In genomic region chr1:64956241-64956640, GRCh38 we compare ENCODE assay signal across 10 cellular contexts. TPM values are rescaled to one million over a fixed set of nuclear protein-coding genes. Genes with fewer than 3 reads are reported as not detected.
DNase-seq lines count a peak whose midpoint lies in the region; TF ChIP-seq lines count a peak whose summit lies in the region.
"Had no signal": no experiment of that assay in that cellular context is flagged by ENCODE, and none has a peak within 500 bp of the region (broad histone marks: within the 10 kb centered on the region; RNA-seq: fewer than 3 reads in every experiment).

No MANE protein-coding gene starts in this region.

- H3K56ac ChIP-seq in H9 (ENCODE audit: insufficient read length, low read depth, low read length) = no peak overlapping the region

- peaks cover 11% of the 10 kb centered on the region; the same call in 1 of the 2 replicates for H3F3A ChIP-seq in PC-9 (ENCODE audit: insufficient read depth, low read depth)

- H2AFZ ChIP-seq in mammary epithelial cell (ENCODE audit: low read depth, low read length) (no peak overlapping the region), PC-9 (no peak overlapping the region), H9 (ENCODE audit: low read length) (no peak overlapping the region)

- no peak overlapping the region for H3K27ac ChIP-seq in mammary epithelial cell (ENCODE audit: insufficient read depth, low read depth, low read length)
- H3K27ac ChIP-seq in PC-9 = 0 out of 2 replicates have a peak overlapping the region, but pooled peaks have one; percentile 13
- peak overlapping the region; percentile 87 for H3K27ac ChIP-seq in left ventricle myocardium inferior (replicated peaks)
- peak overlapping the region; percentile 0 to 41 (median 21) for H3K27ac ChIP-seq in thyroid gland
- H3K27ac ChIP-seq in breast epithelium = peak overlapping the region in 1 of 2 donors; percentile 17
- H3K27ac ChIP-seq in H9 (ENCODE audit: insufficient read length, low read depth, low read length) = no peak overlapping the region

- H3K27me3 ChIP-seq in mammary epithelial cell (ENCODE audit: insufficient read depth, low read length) (no peaks in the 10 kb centered on the region), PC-9 (ENCODE audit: insufficient read depth, low read depth) (no peaks in the 10 kb centered on the region), left ventricle myocardium inferior (ENCODE audit: low read depth) (no peaks in the 10 kb centered on the region), thyroid gland (no peaks in the 10 kb centered on the region), breast epithelium (no peaks in the 10 kb centered on the region), H9 (ENCODE audit: insufficient read depth, low read length) (no peaks in the 10 kb centered on the region)

- H3K9me2 ChIP-seq in PC-9 (ENCODE audit: insufficient read depth) = no peaks in the 10 kb centered on the region

- H3K27me3 Mint-ChIP-seq in MCF 10A (ENCODE audit: insufficient read depth, unreplicated experiment) (no peaks in the 10 kb centered on the region), H9 (ENCODE audit: low read depth) (no peaks in the 10 kb centered on the region)
- H3K27me3 Mint-ChIP-seq: CD8-positive, alpha-beta memory T cell had no signal

- intact Hi-C loops in mammary epithelial cell (cut with micrococcal nuclease) (no loop called here), MCF 10A (cut with micrococcal nuclease) (no loop called here), PC-9 (cut with micrococcal nuclease; ENCODE audit: unreplicated experiment) (no loop called here), left ventricle myocardium inferior (cut with micrococcal nuclease) (loop anchor here (10.0 kb wide), 1 partner anchor 61 kb away; no protein-coding TSS in a partner anchor), thyroid gland (cut with DNase I) (no loop called here), breast epithelium (cut with DNase I; ENCODE audit: low total_unique reads) (no loop called here)

- no peaks in the 10 kb centered on the region for H3K79me1 ChIP-seq in H9 (ENCODE audit: insufficient read depth, low read depth, low read length, poor library complexity, severe bottlenecking)

- no peak overlapping the region for H2BK12ac ChIP-seq in H9 (ENCODE audit: insufficient read length, low read depth, low read length)

- no peaks in the 10 kb centered on the region for H3K36me3 Mint-ChIP-seq in MCF 10A (ENCODE audit: insufficient read depth, unreplicated experiment)
- no peaks in the 10 kb centered on the region for H3K36me3 Mint-ChIP-seq in H9 (ENCODE audit: insufficient read depth in 1 of 3, low read depth in 3 of 3)
- H3K36me3 Mint-ChIP-seq: mesothelial cell of epicardium had no signal

- no peak for TF ChIP-seq CTCF in mammary epithelial cell (conservative IDR thresholded peaks at IDR 0.05 in 1 of 2, IDR thresholded peaks at IDR 0.05 in 1 of 2; ENCODE audit: extremely low read depth in 1 of 2, insufficient read depth in 1 of 2, low read depth in 1 of 2, low read length in 2 of 2)
- no peak for TF ChIP-seq CTCF in MCF 10A (IDR thresholded peaks at IDR 0.05; ENCODE audit: unreplicated experiment)
- no peak for TF ChIP-seq CTCF in PC-9 (conservative IDR thresholded peaks at IDR 0.05)
- TF ChIP-seq CTCF in left ventricle myocardium inferior (IDR thresholded peaks at IDR 0.05; ENCODE audit: borderline replicate concordance) = no peak
- TF ChIP-seq CTCF in thyroid gland (IDR thresholded peaks at IDR 0.05) = no peak
- TF ChIP-seq CTCF in breast epithelium (IDR thresholded peaks at IDR 0.05) = no peak
- no peak for TF ChIP-seq CTCF in H9 (conservative IDR thresholded peaks at IDR 0.05)

- POLR2A ChIA-PET in MCF 10A (lab: Yijun Ruan, JAX) (interaction anchor here (0.9 to 6.9 kb wide), 5 partner anchors 10 to 61 kb away, joined by 3 to 49 read pairs (median 4); partner anchors contain the start of gene JAK1), PC-9 (lab: Charles Lee; ENCODE audit: unreplicated experiment) (no interaction called here)

- H2AK5ac ChIP-seq in H9 (ENCODE audit: insufficient read length, low read length) = no peak overlapping the region

- CTCF ChIA-PET in mammary epithelial cell (lab: Charles Lee; ENCODE audit: low non-redundant PET) = no interaction called here
- CTCF ChIA-PET in MCF 10A (lab: Yijun Ruan, JAX) = interaction anchor here (0.6 kb wide), 1 partner anchor 32 kb away, joined by 6 read pairs; no protein-coding TSS in a partner anchor
- CTCF ChIA-PET in PC-9 (lab: Charles Lee) = no interaction called here

- TF ChIP-seq POLR2A in thyroid gland (IDR thresholded peaks at IDR 0.05) = no peak
- no peak for TF ChIP-seq POLR2A in breast epithelium (IDR thresholded peaks at IDR 0.05)

- H2BK15ac ChIP-seq in H9 (ENCODE audit: low read depth, low read length) = no peak overlapping the region

- H4K20me1 ChIP-seq in mammary epithelial cell (ENCODE audit: insufficient read depth, low read length) (no peaks in the 10 kb centered on the region), PC-9 (ENCODE audit: insufficient read depth) (0 out of 2 replicates have a peak, but pooled peaks cover 8% of the 10 kb centered on the region), H9 (ENCODE audit: control insufficient read depth, insufficient read depth, insufficient read length) (no peaks in the 10 kb centered on the region)

- no peaks in the 10 kb centered on the region for H3K23me2 ChIP-seq in H9 (ENCODE audit: insufficient read length, low read depth, low read length, poor library complexity, severe bottlenecking)

- H4K91ac ChIP-seq in H9 (ENCODE audit: insufficient read length, low read depth, low read length) = no peak overlapping the region

- H3K36me3 ChIP-seq in mammary epithelial cell (ENCODE audit: insufficient read depth, low read length) (no peaks in the 10 kb centered on the region), PC-9 (ENCODE audit: low read depth) (no peaks in the 10 kb centered on the region), left ventricle myocardium inferior (no peaks in the 10 kb centered on the region), thyroid gland (no peaks in the 10 kb centered on the region), breast epithelium (no peaks in the 10 kb centered on the region)

- no peak overlapping the region for H3K4ac ChIP-seq in H9 (ENCODE audit: low read depth, low read length)

- in situ Hi-C loops in mammary epithelial cell (cut with MboI; ENCODE audit: low sequenced_read_pairs in 2 of 2) = no loop called here

- no peaks in the 10 kb centered on the region for H3K9me3 ChIP-seq in mammary epithelial cell (replicated peaks; ENCODE audit: insufficient read depth, low read length)
- no peaks in the 10 kb centered on the region for H3K9me3 ChIP-seq in PC-9 (ENCODE audit: insufficient read depth, low read depth)
- no peaks in the 10 kb centered on the region for H3K9me3 ChIP-seq in left ventricle myocardium inferior (replicated peaks)
- H3K9me3 ChIP-seq in thyroid gland = no peaks in the 10 kb centered on the region
- H3K9me3 ChIP-seq in breast epithelium = no peaks in the 10 kb centered on the region
- no peaks in the 10 kb centered on the region for H3K9me3 ChIP-seq in H9 (ENCODE audit: control insufficient read depth, low read depth, low read length)

- H4K8ac ChIP-seq in H9 (replicated peaks; ENCODE audit: insufficient read length, low read depth, low read length) = no peak overlapping the region

- no peak overlapping the region for H3K14ac ChIP-seq in H9 (ENCODE audit: insufficient read depth, low read length)

- no peak overlapping the region for H3T11ph ChIP-seq in H9 (ENCODE audit: low read length)

- H3K4me2 ChIP-seq in mammary epithelial cell (ENCODE audit: insufficient read depth, low read depth, low read length) (peak overlapping the region; percentile 9), PC-9 (peak overlapping the region; percentile 37; the same call in 1 of the 2 replicates), H9 (ENCODE audit: insufficient read depth, insufficient read length, low read length) (no peak overlapping the region)

- no peak overlapping the region for H2BK5ac ChIP-seq in H9 (ENCODE audit: insufficient read length, low read length)

- no peak overlapping the region for H3K18ac ChIP-seq in H9 (ENCODE audit: insufficient read length, low read depth, low read length)

- no TSS peak for BruUV-seq in mammary epithelial cell (replicated peaks; lab: Mats Ljungman, UMichigan)
- no TSS peak for BruUV-seq in MCF 10A (replicated peaks; lab: Mats Ljungman, UMichigan)
- BruUV-seq in PC-9 (replicated peaks; lab: Mats Ljungman, UMichigan) = no TSS peak

- H2BK120ac ChIP-seq in H9 (ENCODE audit: low read depth, low read length, poor library complexity, severe bottlenecking) = no peak overlapping the region

- H3K9me3 Mint-ChIP-seq in MCF 10A (ENCODE audit: unreplicated experiment) (no peaks in the 10 kb centered on the region), H9 (no peaks in the 10 kb centered on the region)
- H3K9me3 Mint-ChIP-seq: CD8-positive, alpha-beta memory T cell; mesothelial cell of epicardium had no signal

- peaks cover 17% of the 10 kb centered on the region for H3K4me1 Mint-ChIP-seq in MCF 10A (ENCODE audit: insufficient read depth, unreplicated experiment)
- H3K4me1 Mint-ChIP-seq in H9 = peaks cover 7 to 9% of the 10 kb centered on the region in 2 experiments

- H3K9ac ChIP-seq in mammary epithelial cell (ENCODE audit: insufficient read depth, low read length) (no peak overlapping the region), H9 (ENCODE audit: extremely low read depth, insufficient read length, low read length) (no peak overlapping the region)

- DNase-seq in mammary epithelial cell (no peak), MCF 10A (ENCODE audit: unreplicated experiment) (no peak), PC-9 (no peak), left ventricle myocardium inferior (no peak), thyroid gland (peak; percentile 33 to 34), breast epithelium (ENCODE audit: low spot score in 2 of 2) (no peak), H9 (no peak), NOMO-1 treated with DMSO at 0.1 percent for 48 hours (lab: John Stamatoyannopoulos, UW; ENCODE audit: unreplicated experiment) (no peak)

- H3K27ac Mint-ChIP-seq in MCF 10A (ENCODE audit: low read depth, unreplicated experiment) (no peak overlapping the region), H9 (no peak overlapping the region)
- H3K27ac Mint-ChIP-seq: CD8-positive, alpha-beta memory T cell; mesothelial cell of epicardium had no signal

- no peak overlapping the region for H2BK20ac ChIP-seq in H9 (ENCODE audit: low read depth, low read length, poor library complexity, severe bottlenecking)

- H3K4me3 Mint-ChIP-seq in MCF 10A (ENCODE audit: unreplicated experiment) = no peak overlapping the region
- H3K4me3 Mint-ChIP-seq in H9 = no peak overlapping the region
- H3K4me3 Mint-ChIP-seq: CD8-positive, alpha-beta memory T cell; mesothelial cell of epicardium had no signal

- H3K23ac ChIP-seq in H9 (ENCODE audit: insufficient read length, low read depth, low read length) = no peak overlapping the region

- H4K5ac ChIP-seq in H9 (ENCODE audit: insufficient read length, low read depth, low read length) = no peak overlapping the region

- WGBS in mammary epithelial cell (ENCODE audit: low coverage, missing lambda C conversion rate) = 82% methylated on average over 2 of the region's 2 CpGs
- 69 to 75% methylated on average over 2 of the region's 2 CpGs for WGBS in thyroid gland, 2 donors
- no CpG with 5 or more reads among the region's 2 CpGs for WGBS in H9 (ENCODE audit: extremely low coverage, insufficient read length, low lambda C conversion rate)

- H3K79me2 ChIP-seq in mammary epithelial cell (ENCODE audit: insufficient read depth, low read length) (peaks cover 88% of the 10 kb centered on the region), PC-9 (ENCODE audit: low read depth) (peaks cover 88% of the 10 kb centered on the region), H9 (ENCODE audit: insufficient read depth, low read length) (peaks cover 2% of the 10 kb centered on the region; the same call in 1 of the 2 replicates)

- no peak overlapping the region for H3K4me3 ChIP-seq in mammary epithelial cell (replicated peaks in 1 of 3; ENCODE audit: insufficient read depth in 1 of 3, low read depth in 2 of 3, low read length in 3 of 3)
- no peak overlapping the region for H3K4me3 ChIP-seq in PC-9
- H3K4me3 ChIP-seq in left ventricle myocardium inferior = no peak overlapping the region
- H3K4me3 ChIP-seq in thyroid gland (replicated peaks in 1 of 3) = no peak overlapping the region
- no peak overlapping the region for H3K4me3 ChIP-seq in breast epithelium

- dilution Hi-C loops in mammary epithelial cell (cut with HindIII; ENCODE audit: low sequenced_read_pairs) = no loop called here

- H3K4me1 ChIP-seq in mammary epithelial cell (ENCODE audit: insufficient read depth, low read length) (peaks cover 23% of the 10 kb centered on the region), PC-9 (replicated peaks; ENCODE audit: insufficient read depth) (peaks cover 27% of the 10 kb centered on the region), left ventricle myocardium inferior (peaks cover 92% of the 10 kb centered on the region), thyroid gland (peaks cover 27 to 32% of the 10 kb centered on the region in 2 donors), breast epithelium (peaks cover 0 to 25% of the 10 kb centered on the region in 2 donors), H9 (ENCODE audit: insufficient read depth, low read length) (peaks cover 10% of the 10 kb centered on the region)

RNA-seq across cellular contexts. Expression of gene JAK1, which starts 10.1 kb away (rescaled TPM):
- total RNA-seq in mammary epithelial cell = 100 to 1,000 TPM in 1 of 2 donors, 10 to 100 TPM in 1; 74.9 to 125 TPM
- 41.4 TPM for polyA plus RNA-seq in mammary epithelial cell
- polyA minus RNA-seq in mammary epithelial cell = 87.6 TPM
- 73.1 and 80.0 TPM in 2 replicates for total RNA-seq in MCF 10A (2022)
- total RNA-seq in PC-9 (2021) = 88.5 and 97.9 TPM in 2 replicates
- 106 TPM for total RNA-seq in left ventricle myocardium inferior
- 100 to 1,000 TPM; 102 to 165 (median 120) TPM for total RNA-seq in thyroid gland
- total RNA-seq in breast epithelium = 100 to 1,000 TPM; 179 to 258 (median 196) TPM
- 11.0 and 12.8 TPM in 2 replicates for total RNA-seq in H9 (2021)

Comparison
In these comparisons a context has a peak if more than half of its experiments do, and no peak if none do; other contexts are left out.
1. DNase-seq: peak in thyroid gland (2 of 2); none in mammary epithelial cell (single experiment), MCF 10A (single experiment), PC-9 (0 of 2), left ventricle myocardium inferior (single experiment), breast epithelium (0 of 2), H9 (single experiment) and NOMO-1 treated with DMSO at 0.1 percent for 48 hours (single experiment).
2. H3K27ac ChIP-seq: peak in PC-9 (single experiment), left ventricle myocardium inferior (single experiment) and thyroid gland (3 of 3); none in mammary epithelial cell (single experiment) and H9 (single experiment).